In the genomic region with DNA sequence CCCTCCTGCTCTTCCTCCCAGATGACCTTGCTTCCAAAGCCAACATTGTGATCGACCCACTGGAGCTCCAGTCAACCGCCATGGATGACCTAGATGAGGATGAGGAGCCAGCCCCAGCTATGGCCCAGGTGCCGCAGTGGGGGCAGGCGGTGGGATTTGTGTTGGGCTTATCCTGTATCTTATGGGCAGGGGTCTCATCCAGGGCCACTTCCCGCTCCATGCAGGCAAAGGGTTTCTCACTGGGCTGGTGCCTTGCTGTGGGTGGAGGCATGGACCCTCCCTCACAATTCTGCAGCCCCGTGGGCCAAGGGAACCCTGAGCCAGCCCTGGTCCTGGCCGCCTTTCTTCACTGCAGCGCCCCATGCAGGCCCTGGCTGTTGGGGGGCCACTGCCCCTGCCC, we compare ENCODE assay signal across 21 cellular contexts. TPM values are rescaled to one million over a fixed set of nuclear protein-coding genes. Genes with fewer than 3 reads are reported as not detected.
"Had no signal": no experiment of that assay in that cellular context is flagged by ENCODE, and none has a peak within 500 bp of the region (broad histone marks: within the 10 kb centered on the region; RNA-seq: fewer than 3 reads in every experiment).

No MANE protein-coding gene starts in this region.

- H3K27ac ChIP-seq: colonic mucosa, foreskin keratinocyte, left ventricle myocardium inferior, lower lobe of right lung, ovary, right atrium auricular region, sigmoid colon had no signal

- H3K4me3 ChIP-seq: colonic mucosa, left ventricle myocardium inferior, lower lobe of right lung, ovary, right atrium auricular region, sigmoid colon, skin epidermis had no signal

- H3K4me1 ChIP-seq: colonic mucosa, foreskin keratinocyte had no signal

- ATAC-seq: foreskin keratinocyte, left cardiac atrium, lower lobe of right lung, natural killer cell had no signal

- FAIRE-seq: endothelial cell of umbilical vein, keratinocyte had no signal

- H3K36me3 ChIP-seq: colonic mucosa, ovary had no signal

- DNase-seq: colonic mucosa; erythroblast; foreskin keratinocyte; immature natural killer cell; left cardiac atrium; left ventricle myocardium inferior; lower lobe of right lung; natural killer cell; nucleus accumbens; ovary; sigmoid colon; stimulated activated CD4-positive, alpha-beta T cell treated with anti-CD3 and anti-CD28 coated beads, Interleukin-2, amount 100 ng/mL, for 24 hours; stimulated activated CD4-positive, alpha-beta T cell treated with anti-CD3 and anti-CD28 coated beads, Interleukin-4, amount 100 ng/mL, for 4 hours; stimulated activated naive CD4-positive, alpha-beta T cell treated with Interleukin-2 at 50 U/mL for 16 hours; trophoblast cell had no signal

- H3K9me3 ChIP-seq: colonic mucosa, left ventricle myocardium inferior, lower lobe of right lung, ovary, right atrium auricular region, sigmoid colon had no signal

- H3K27me3 ChIP-seq: colonic mucosa, foreskin keratinocyte, ovary, right atrium auricular region, sigmoid colon had no signal

RNA-seq across cellular contexts. Expression of a gene that starts 14.9 kb away (rescaled TPM):
- total RNA-seq: endothelial cell of umbilical vein, foreskin keratinocyte, left ventricle myocardium inferior, lower lobe of right lung, posterior vena cava, urinary bladder had no signal
